Comparison of ENCODE assay signal across 14 cellular contexts in the genomic region with DNA sequence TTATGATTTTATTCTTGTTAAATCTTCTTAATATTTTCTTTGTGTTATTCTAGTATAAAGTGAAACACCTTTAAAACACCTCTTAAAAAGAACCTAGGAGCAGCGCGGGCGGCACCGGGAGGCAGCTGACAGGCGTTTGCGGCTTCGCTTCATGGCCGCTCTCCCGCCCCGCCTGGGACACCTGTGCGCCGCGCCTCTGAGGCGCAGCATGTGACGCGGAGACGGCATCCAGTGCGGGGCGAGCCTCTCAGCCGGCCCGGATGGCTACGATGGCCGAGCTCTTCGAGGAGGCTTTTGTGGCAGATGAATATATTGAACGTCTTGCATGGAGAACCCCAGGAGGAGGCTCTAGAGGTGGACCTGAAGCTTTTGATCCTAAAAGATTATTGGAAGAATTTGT.
"Had no signal": no experiment of that assay in that cellular context is flagged by ENCODE, and none has a peak within 500 bp of the region (broad histone marks: within the 10 kb centered on the region; RNA-seq: fewer than 3 reads in every experiment).

No MANE protein-coding gene starts in this region.

- H3K4me3 Mint-ChIP-seq: activated CD8-positive, alpha-beta T cell treated with anti-CD3 and anti-CD28 coated beads, Interleukin-2, amount 10 ng/mL, durations not matched to agents 7 days and 5 days; activated T-helper 1 cell treated with anti-CD3 and anti-CD28 coated beads, Interleukin-12 subunit alpha, Interleukin-12 subunit beta, Interleukin-2, Interleukin-4 antibody, amounts not matched to agents 30 ng/mL and 10 ng/mL and 1 ng/mL, durations not matched to agents 14 hours and 24 hours and 36 hours; nephron; type B pancreatic cell had no signal

- H3K4me1 ChIP-seq: psoas muscle had no signal

- H3K9me3 ChIP-seq: psoas muscle had no signal

- H3K9me3 Mint-ChIP-seq: type B pancreatic cell had no signal

- ATAC-seq: activated CD8-positive, alpha-beta T cell treated with anti-CD3 and anti-CD28 coated beads, Interleukin-2, amount 10 ng/mL, durations not matched to agents 7 days and 5 days; psoas muscle had no signal

- H3K4me1 Mint-ChIP-seq: nephron had no signal

- H3K36me3 Mint-ChIP-seq: type B pancreatic cell had no signal

- H3K4me3 ChIP-seq: coronary artery, hepatocyte, psoas muscle had no signal

- H3K27ac Mint-ChIP-seq: activated CD8-positive, alpha-beta T cell treated with anti-CD3 and anti-CD28 coated beads, Interleukin-2, amount 10 ng/mL, durations not matched to agents 7 days and 5 days; activated T-helper 1 cell treated with anti-CD3 and anti-CD28 coated beads, Interleukin-12 subunit alpha, Interleukin-12 subunit beta, Interleukin-2, Interleukin-4 antibody, amounts not matched to agents 30 ng/mL and 10 ng/mL and 1 ng/mL, durations not matched to agents 14 hours and 24 hours and 36 hours; nephron; type B pancreatic cell had no signal

- DNase-seq: activated CD4-positive, alpha-beta T cell treated with anti-CD3 and anti-CD28 coated beads for 4 hours; activated CD8-positive, alpha-beta T cell treated with anti-CD3 and anti-CD28 coated beads, Interleukin-2, amount 10 ng/mL, durations not matched to agents 7 days and 5 days; activated naive CD4-positive, alpha-beta T cell treated with anti-CD3 and anti-CD28 coated beads, Interleukin-2, amount 50 U/mL, for 16 hours; central memory CD4-positive, alpha-beta T cell; effector CD8-positive, alpha-beta T cell; stimulated activated CD4-positive, alpha-beta T cell treated with anti-CD3 and anti-CD28 coated beads, Interleukin-2, amount 100 ng/mL, for 48 hours; stimulated activated naive CD4-positive, alpha-beta T cell treated with Interleukin-2 at 50 U/mL for 16 hours; T-helper 9 cell had no signal
